Comparison of ENCODE assay signal across 7 cellular contexts in genomic region chr19:56507446-56508281, GRCh38. TPM values are rescaled to one million over a fixed set of nuclear protein-coding genes. Genes with fewer than 3 reads are reported as not detected.
A peak's percentile ranks its signal among the peaks of the same experiment; 100 is the strongest.
DNase-seq lines count a peak whose midpoint lies in the region; ATAC-seq and TF ChIP-seq lines count a peak whose summit lies in the region.

ZNF471 (plus strand) TSS chr19:56507855; CDS start chr19:56511572, 3,717 bp downstream.

- H3K9me3 ChIP-seq in esophagus squamous epithelium (peaks cover 0 to 21% (median 9%) of the 10 kb centered on the region in 3 donors), mucosa of stomach (ENCODE audit: control insufficient read depth, low read length) (no peaks in the 10 kb centered on the region)

- peaks cover 0 to 17% (median 0%) of the 10 kb centered on the region in 3 donors for H3K4me1 ChIP-seq in esophagus squamous epithelium
- no peaks in the 10 kb centered on the region for H3K4me1 ChIP-seq in mucosa of stomach (ENCODE audit: control insufficient read depth, insufficient read depth, low read length)

- intact Hi-C loops in esophagus squamous epithelium (cut with DNase I), result no loop called here

- H3K9me3 Mint-ChIP-seq in activated T-cell treated with anti-CD3 and anti-CD28 coated beads, Interleukin-2, amount 50 U/mL, for 4 hours, result peaks cover 17% of the 10 kb centered on the region

- H3K36me3 ChIP-seq in esophagus squamous epithelium, result peaks cover 0 to 9% (median 0%) of the 10 kb centered on the region in 3 donors
- H3K36me3 ChIP-seq in mucosa of stomach (ENCODE audit: control insufficient read depth, insufficient read depth, low read length), result no peaks in the 10 kb centered on the region

- H3K27me3 Mint-ChIP-seq in activated T-cell treated with anti-CD3 and anti-CD28 coated beads, Interleukin-2, amount 50 U/mL, for 4 hours (ENCODE audit: low read depth), result peaks cover 8% of the 10 kb centered on the region

- H3K4me1 Mint-ChIP-seq in activated T-cell treated with anti-CD3 and anti-CD28 coated beads, Interleukin-2, amount 50 U/mL, for 4 hours (ENCODE audit: low read depth), result peaks cover 8% of the 10 kb centered on the region

- H3K4me3 Mint-ChIP-seq in activated T-cell treated with anti-CD3 and anti-CD28 coated beads, Interleukin-2, amount 50 U/mL, for 4 hours, result no peak within 1 kb of the TSS

- TF ChIP-seq POLR2A in esophagus squamous epithelium (IDR thresholded peaks at IDR 0.05), result no peak

- H3K36me3 Mint-ChIP-seq in activated T-cell treated with anti-CD3 and anti-CD28 coated beads, Interleukin-2, amount 50 U/mL, for 4 hours (ENCODE audit: insufficient read depth), result peaks cover 3% of the 10 kb centered on the region

- H3K4me3 ChIP-seq in esophagus squamous epithelium, result peak within 1 kb of the TSS; percentile 56 to 83 (median 68)
- peak within 1 kb of the TSS; percentile 93 for H3K4me3 ChIP-seq in mucosa of stomach (ENCODE audit: low read length)

- H3K27me3 ChIP-seq in esophagus squamous epithelium, result no peaks in the 10 kb centered on the region
- H3K27me3 ChIP-seq in mucosa of stomach (ENCODE audit: control insufficient read depth, insufficient read depth, low read length), result no peaks in the 10 kb centered on the region

- H3K9ac ChIP-seq in mucosa of stomach (ENCODE audit: low read length), result peak within 1 kb of the TSS; percentile 75

- ATAC-seq in activated T-cell treated with anti-CD3 and anti-CD28 coated beads, Interleukin-2, amount 50 U/mL, for 4 hours, result peak; percentile 99 to 100

- DNase-seq in H4 (ENCODE audit: low spot score), result peak; percentile 99
- DNase-seq in NCI-H82 (lab: John Stamatoyannopoulos, UW), result peak; percentile 99
- peak; percentile 79 for DNase-seq in activated T-cell treated with anti-CD3 and anti-CD28 coated beads, Interleukin-2, amount 50 U/mL, for 4 hours
- DNase-seq in esophagus squamous epithelium (lab: John Stamatoyannopoulos, UW), result peak; percentile 66
- DNase-seq in stimulated activated CD8-positive, alpha-beta memory T cell treated with anti-CD3 and anti-CD28 coated beads, Interleukin-4, amount 100 ng/mL, for 4 hours (ENCODE audit: low read depth in 2 of 2, low spot score in 1 of 2), result peak; percentile 47 to 79
- DNase-seq in NOMO-1 (lab: John Stamatoyannopoulos, UW; ENCODE audit: unreplicated experiment in 2 of 2), result no peak

- peak within 1 kb of the TSS; percentile 94 to 98 (median 95) for H3K27ac ChIP-seq in esophagus squamous epithelium

- no peak for TF ChIP-seq CTCF in esophagus squamous epithelium (IDR thresholded peaks at IDR 0.05)

- 0 to 10% methylated on average over 2 to 17 of the region's 74 CpGs for WGBS in esophagus squamous epithelium, 2 donors

RNA-seq across cellular contexts. Expression of gene ZNF471, which starts in this region (rescaled TPM):
- 1.4 and 1.6 TPM in 2 replicates for total RNA-seq in H4 (2014; rRNA removed; shearing (Covaris generic))
- total RNA-seq in activated T-cell treated with anti-CD3 and anti-CD28 coated beads, Interleukin-2, amount 50 U/mL, for 4 hours, result under 1 TPM; 0.23 to 0.40 (median 0.33) TPM
- 1 to 10 TPM in 2 of 4 donors, under 1 TPM in 2; 0.80 to 5.0 (median 1.5) TPM for total RNA-seq in esophagus squamous epithelium

Comparison
In these comparisons a context has a peak if more than half of its experiments do, and no peak if none do; other contexts are left out.
1. Peak in DNase-seq and ATAC-seq in activated T-cell treated with anti-CD3 and anti-CD28 coated beads, Interleukin-2, amount 50 U/mL, for 4 hours; RNA of the gene not detected or under 1 TPM.
2. DNase-seq: peak in H4 (single experiment), NCI-H82 (single experiment), esophagus squamous epithelium (single experiment) and stimulated activated CD8-positive, alpha-beta memory T cell treated with anti-CD3 and anti-CD28 coated beads, Interleukin-4, amount 100 ng/mL, for 4 hours (2 of 2); none in NOMO-1 (0 of 2).